18 cellular contexts compared by ENCODE assay signal in genomic region chr13:69264362-69265334, GRCh38.
DNase-seq lines count a peak whose midpoint lies in the region; ATAC-seq, FAIRE-seq and TF ChIP-seq lines count a peak whose summit lies in the region.
"Had no signal": no experiment of that assay in that cellular context is flagged by ENCODE, and none has a peak within 500 bp of the region (broad histone marks: within the 10 kb centered on the region; RNA-seq: fewer than 3 reads in every experiment).

No MANE protein-coding gene starts in this region.

- no peaks in the 10 kb centered on the region for H3K9me1 ChIP-seq in K562 (ENCODE audit: control insufficient read depth, insufficient read depth, low read length)

- H3K9ac ChIP-seq in K562 (ENCODE audit: insufficient read depth in 1 of 2, low read depth in 2 of 2, low read length in 2 of 2) = no peak overlapping the region
- H3K9ac ChIP-seq: GM23248 had no signal

- no peak for TF ChIP-seq EP300 in K562 (IDR thresholded peaks at IDR 0.05; ENCODE audit: low read length)

- BruUV-seq in K562 (replicated peaks; lab: Mats Ljungman, UMichigan) = no TSS peak

- H2AFZ ChIP-seq in K562 (ENCODE audit: low read depth, low read length) = no peak overlapping the region
- H2AFZ ChIP-seq: GM23248 had no signal

- no peak for TF ChIP-seq POLR2A in K562 (conservative IDR thresholded peaks at IDR 0.05)

- H3K9me3 ChIP-seq in BE2C = no peaks in the 10 kb centered on the region
- H3K9me3 ChIP-seq in K562 (replicated peaks; ENCODE audit: control insufficient read depth, insufficient read depth, low read depth, low read length) = no peaks in the 10 kb centered on the region

- in situ Hi-C loops in K562 (cut with MboI) = no loop called here

- CTCF ChIA-PET in K562 (lab: Yijun Ruan, JAX; ENCODE audit: low intra/inter-chr PET ratio) = no interaction called here

- DNase-seq in BE2C (peak; percentile 15), Daoy (ENCODE audit: low read depth) (peak; percentile 5), NCI-H2196 (lab: John Stamatoyannopoulos, UW; ENCODE audit: unreplicated experiment) (peak; percentile 72), K562 (ENCODE audit: extremely low read depth in 1 of 4, low spot score in 3 of 4) (peak in 3 of 4 experiments; percentile 4 to 41 (median 5)), head of caudate nucleus (no peak), AG08395 (ENCODE audit: low spot score) (no peak), NCI-H1417 (lab: John Stamatoyannopoulos, UW) (no peak)
- no peak for DNase-seq in activated CD4-positive, alpha-beta T cell treated with anti-CD3 and anti-CD28 coated beads for 1 hour
- DNase-seq: activated CD4-positive, CD25-positive, alpha-beta regulatory T cell treated with anti-CD3 and anti-CD28 coated beads, Interleukin-2, amount 50 U/mL, for 72 hours; CD4-positive, alpha-beta memory T cell; EL; glutamatergic neuron; GM23248; left ventricle myocardium inferior; NCI-H1105; SHP77 treated with DMSO at 0.1 percent for 48 hours; stimulated activated CD8-positive, alpha-beta memory T cell treated with anti-CD3 and anti-CD28 coated beads, Interleukin-4, amount 100 ng/mL, for 48 hours had no signal

- FAIRE-seq in K562 (lab: Jason Lieb, UNC) = no peak
- FAIRE-seq: GM18507 had no signal

- no peaks in the 10 kb centered on the region for H4K20me1 ChIP-seq in K562 (replicated peaks; ENCODE audit: control insufficient read depth, insufficient read depth, low read length)

- ATAC-seq in K562 = peak; percentile 80

- H3K4me2 ChIP-seq in K562 (ENCODE audit: insufficient read depth, low read length) = peak overlapping the region; percentile 18

- no peak for TF ChIP-seq RAD21 in K562 (CRISPR knock-in tag; conservative IDR thresholded peaks at IDR 0.05 in 1 of 2, IDR thresholded peaks at IDR 0.05 in 1 of 2)

- H3K4me3 ChIP-seq in BE2C (ENCODE audit: low read depth, low read length) = no peak overlapping the region
- H3K4me3 ChIP-seq in K562 = no peak overlapping the region
- H3K4me3 ChIP-seq: GM23248, left ventricle myocardium inferior had no signal

- no peaks in the 10 kb centered on the region for H3K4me1 ChIP-seq in BE2C
- peaks cover 3 to 8% of the 10 kb centered on the region in 2 experiments; a peak in 3 of 5 replicates for H3K4me1 ChIP-seq in K562 (replicated peaks in 1 of 2; ENCODE audit: control insufficient read depth in 2 of 2, insufficient read depth in 2 of 2, low read length in 2 of 2)
- H3K4me1 ChIP-seq: left ventricle myocardium inferior had no signal

- WGBS in K562 (ENCODE audit: insufficient coverage, low coverage, missing lambda C conversion rate) = 7% methylated on average over 5 of the region's 5 CpGs

- no peak overlapping the region for H3K27ac ChIP-seq in K562 (ENCODE audit: extremely low read depth, low read depth, low read length)
- H3K27ac ChIP-seq: GM23248, left ventricle myocardium inferior had no signal

- H3K36me3 ChIP-seq in BE2C (no peaks in the 10 kb centered on the region), K562 (ENCODE audit: control insufficient read depth, insufficient read depth, low read length) (no peaks in the 10 kb centered on the region)
- H3K36me3 ChIP-seq: left ventricle myocardium inferior had no signal

- POLR2A ChIA-PET in K562 (lab: Yijun Ruan, JAX) = no interaction called here

- TF ChIP-seq CTCF in BE2C (IDR thresholded peaks at IDR 0.05; ENCODE audit: low read depth, low read length) = no peak
- no peak for TF ChIP-seq CTCF in K562 (IDR thresholded peaks at IDR 0.05 in 2 of 3, conservative IDR thresholded peaks at IDR 0.05 in 1 of 3; ENCODE audit: insufficient read depth in 2 of 3, low read depth in 1 of 3, low read length in 3 of 3)

- H3K27me3 ChIP-seq in BE2C (no peaks in the 10 kb centered on the region), K562 (ENCODE audit: control insufficient read depth in 2 of 2, insufficient read depth in 2 of 2, low read length in 2 of 2) (no peaks in the 10 kb centered on the region)

- peaks cover 37% of the 10 kb centered on the region for H3K79me2 ChIP-seq in K562 (ENCODE audit: control insufficient read depth, insufficient read depth, low read length)

- intact Hi-C loops in K562 (cut with micrococcal nuclease) = no loop called here
- intact Hi-C loops in head of caudate nucleus (cut with DNase I) = no loop called here

TF ChIP-seq in K562, 482 proteins besides CTCF, POLR2A, EP300 and RAD21:
- TF ChIP-seq ZZZ3 (IDR thresholded peaks at IDR 0.05) = no peak
- TF ChIP-seq STAT5A (IDR thresholded peaks at IDR 0.05; ENCODE audit: borderline replicate concordance, low read length) = peak; percentile 29; the same call in 1 of the 2 replicates
- TF ChIP-seq NFIC (IDR thresholded peaks at IDR 0.05) = peak; percentile 18; the same call in 1 of the 2 replicates
- TF ChIP-seq POLR2AphosphoS5 (IDR thresholded peaks at IDR 0.05; ENCODE audit: control insufficient read depth, insufficient read depth, low read depth, low read length) = peak; percentile 44; the same call in 1 of the 2 replicates
- peak; percentile 54; the same call in 1 of the 2 replicates for TF ChIP-seq TAL1 (IDR thresholded peaks at IDR 0.05)
- peak; percentile 50 for TF ChIP-seq TEAD4 (IDR thresholded peaks at IDR 0.05; ENCODE audit: low read length)
- TF ChIP-seq TEAD4 (CRISPR knock-in tag; IDR thresholded peaks at IDR 0.05; ENCODE audit: borderline replicate concordance) = no peak
- TF ChIP-seq NCOR1 (IDR thresholded peaks at IDR 0.05) = peak; percentile 39; the same call in 1 of the 2 replicates
- TF ChIP-seq, protein P1, sequence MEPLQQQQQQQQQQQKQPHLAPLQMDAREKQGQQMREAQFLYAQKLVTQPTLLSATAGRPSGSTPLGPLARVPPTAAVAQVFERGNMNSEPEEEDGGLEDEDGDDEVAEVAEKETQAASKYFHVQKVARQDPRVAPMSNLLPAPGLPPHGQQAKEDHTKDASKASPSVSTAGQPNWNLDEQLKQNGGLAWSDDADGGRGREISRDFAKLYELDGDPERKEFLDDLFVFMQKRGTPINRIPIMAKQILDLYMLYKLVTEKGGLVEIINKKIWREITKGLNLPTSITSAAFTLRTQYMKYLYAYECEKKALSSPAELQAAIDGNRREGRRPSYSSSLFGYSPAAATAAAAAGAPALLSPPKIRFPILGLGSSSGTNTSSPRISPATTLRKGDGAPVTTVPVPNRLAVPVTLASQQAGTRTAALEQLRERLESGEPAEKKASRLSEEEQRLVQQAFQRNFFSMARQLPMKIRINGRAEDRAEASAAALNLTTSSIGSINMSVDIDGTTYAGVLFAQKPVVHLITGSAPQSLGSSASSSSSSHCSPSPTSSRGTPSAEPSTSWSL (CRISPR knock-in tag; IDR thresholded peaks at IDR 0.05; ENCODE audit: borderline replicate concordance) = no peak
- TF ChIP-seq CBFA2T3 (IDR thresholded peaks at IDR 0.05) = peak; percentile 84
- no peak for TF ChIP-seq ADNP (tag; IDR thresholded peaks at IDR 0.05)
- TF ChIP-seq, protein P2, sequence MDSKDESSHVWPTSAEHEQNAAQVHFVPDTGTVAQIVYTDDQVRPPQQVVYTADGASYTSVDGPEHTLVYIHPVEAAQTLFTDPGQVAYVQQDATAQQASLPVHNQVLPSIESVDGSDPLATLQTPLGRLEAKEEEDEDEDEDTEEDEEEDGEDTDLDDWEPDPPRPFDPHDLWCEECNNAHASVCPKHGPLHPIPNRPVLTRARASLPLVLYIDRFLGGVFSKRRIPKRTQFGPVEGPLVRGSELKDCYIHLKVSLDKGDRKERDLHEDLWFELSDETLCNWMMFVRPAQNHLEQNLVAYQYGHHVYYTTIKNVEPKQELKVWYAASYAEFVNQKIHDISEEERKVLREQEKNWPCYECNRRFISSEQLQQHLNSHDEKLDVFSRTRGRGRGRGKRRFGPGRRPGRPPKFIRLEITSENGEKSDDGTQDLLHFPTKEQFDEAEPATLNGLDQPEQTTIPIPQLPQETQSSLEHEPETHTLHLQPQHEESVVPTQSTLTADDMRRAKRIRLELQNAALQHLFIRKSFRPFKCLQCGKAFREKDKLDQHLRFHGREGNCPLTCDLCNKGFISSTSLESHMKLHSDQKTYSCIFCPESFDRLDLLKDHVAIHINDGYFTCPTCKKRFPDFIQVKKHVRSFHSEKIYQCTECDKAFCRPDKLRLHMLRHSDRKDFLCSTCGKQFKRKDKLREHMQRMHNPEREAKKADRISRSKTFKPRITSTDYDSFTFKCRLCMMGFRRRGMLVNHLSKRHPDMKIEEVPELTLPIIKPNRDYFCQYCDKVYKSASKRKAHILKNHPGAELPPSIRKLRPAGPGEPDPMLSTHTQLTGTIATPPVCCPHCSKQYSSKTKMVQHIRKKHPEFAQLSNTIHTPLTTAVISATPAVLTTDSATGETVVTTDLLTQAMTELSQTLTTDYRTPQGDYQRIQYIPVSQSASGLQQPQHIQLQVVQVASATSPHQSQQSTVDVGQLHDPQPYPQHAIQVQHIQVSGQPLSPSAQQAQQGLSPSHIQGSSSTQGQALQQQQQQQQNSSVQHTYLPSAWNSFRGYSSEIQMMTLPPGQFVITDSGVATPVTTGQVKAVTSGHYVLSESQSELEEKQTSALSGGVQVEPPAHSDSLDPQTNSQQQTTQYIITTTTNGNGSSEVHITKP (IDR thresholded peaks at IDR 0.05; ENCODE audit: partially characterized antibody) = peak; percentile 84
- 0 out of 2 replicates have a peak, but pooled peaks have one; percentile 16 for TF ChIP-seq ATF3 (IDR thresholded peaks at IDR 0.05)
- no peak for TF ChIP-seq ATF3 (CRISPR knock-in tag; conservative IDR thresholded peaks at IDR 0.05)
- TF ChIP-seq RBM22 (IDR thresholded peaks at IDR 0.05; ENCODE audit: low read depth, low read length, poor library complexity, severe bottlenecking) = no peak
- TF ChIP-seq HMG20B (CRISPR knock-in tag; IDR thresholded peaks at IDR 0.05) = no peak
- TF ChIP-seq TRIM24 (IDR thresholded peaks at IDR 0.05) = peak; percentile 57 to 66; a peak in 1 of 4 replicates
- no peak for TF ChIP-seq SREBF1 (IDR thresholded peaks at IDR 0.05; ENCODE audit: borderline replicate concordance, low read depth, low read length)
- peak; percentile 81 for TF ChIP-seq CBFA2T2 (conservative IDR thresholded peaks at IDR 0.05)
TF ChIP-seq in K562: peak in this region for 11.

Comparison
In these comparisons a context has a peak if more than half of its experiments do, and no peak if none do; other contexts are left out.
1. DNase-seq: peak in BE2C (single experiment), Daoy (single experiment), NCI-H2196 (single experiment) and K562 (3 of 4); none in activated CD4-positive, alpha-beta T cell treated with anti-CD3 and anti-CD28 coated beads for 1 hour (single experiment), head of caudate nucleus (0 of 42), AG08395 (single experiment) and NCI-H1417 (0 of 3).